Comparison of ENCODE assay signal across 8 cellular contexts in genomic region chr2:20411361-20411894, GRCh38. TPM values are rescaled to one million over a fixed set of nuclear protein-coding genes. Genes with fewer than 3 reads are reported as not detected.
DNase-seq lines count a peak whose midpoint lies in the region; ATAC-seq and TF ChIP-seq lines count a peak whose summit lies in the region.

No MANE protein-coding gene starts in this region.

- H3K4me1 ChIP-seq in lower lobe of right lung = no peaks in the 10 kb centered on the region

- intact Hi-C loops in dendritic cell treated with granulocyte-macrophage colony-stimulating factor and Interleukin-4, amounts not matched to agents 40 ng/mL and 50 ng/mL, for 4 days (cut with micrococcal nuclease) = loop anchor here (2.0 kb wide), 1 partner anchor 27 kb away; no protein-coding TSS in a partner anchor
- intact Hi-C loops in lower lobe of right lung (cut with DNase I) = no loop called here

- TF ChIP-seq CTCF in AG09319 (IDR thresholded peaks at IDR 0.05; ENCODE audit: low read depth, low read length) = peak; percentile 90
- peak; percentile 85 for TF ChIP-seq CTCF in lower lobe of right lung (IDR thresholded peaks at IDR 0.05)

- peaks cover 2% of the 10 kb centered on the region for H3K27me3 Mint-ChIP-seq in dendritic cell treated with granulocyte-macrophage colony-stimulating factor and Interleukin-4, amounts not matched to agents 40 ng/mL and 50 ng/mL, for 4 days

- DNase-seq in AG09319 (ENCODE audit: extremely low read depth, low read depth) = peak; percentile 46
- DNase-seq in NCI-H345 treated with DMSO at 0.1 percent for 48 hours (lab: John Stamatoyannopoulos, UW; ENCODE audit: unreplicated experiment) = peak; percentile 9
- DNase-seq in activated CD4-positive, alpha-beta T cell treated with anti-CD3 and anti-CD28 coated beads for 48 hours = peak; percentile 86
- peak; percentile 93 for DNase-seq in lower lobe of right lung
- DNase-seq in stimulated activated CD8-positive, alpha-beta memory T cell treated with anti-CD3 and anti-CD28 coated beads, Interleukin-15, amount 100 ng/mL, for 1 hour (ENCODE audit: low read depth) = peak; percentile 46

- H3K27ac Mint-ChIP-seq in dendritic cell treated with granulocyte-macrophage colony-stimulating factor and Interleukin-4, amounts not matched to agents 40 ng/mL and 50 ng/mL, for 4 days = peak overlapping the region; percentile 57

- peaks cover 30% of the 10 kb centered on the region for H3K4me1 Mint-ChIP-seq in dendritic cell treated with granulocyte-macrophage colony-stimulating factor and Interleukin-4, amounts not matched to agents 40 ng/mL and 50 ng/mL, for 4 days (ENCODE audit: low read depth)

- no peaks in the 10 kb centered on the region for H3K27me3 ChIP-seq in lower lobe of right lung (ENCODE audit: low read depth)

- H3K9me3 ChIP-seq in lower lobe of right lung = peaks cover 20% of the 10 kb centered on the region

- ATAC-seq in GM18517 (IDR thresholded peaks at IDR 0.05; ENCODE audit: unreplicated experiment) (peak; percentile 99), HG02973 (IDR thresholded peaks at IDR 0.05; ENCODE audit: unreplicated experiment) (peak; percentile 100), lower lobe of right lung (peak; percentile 99)

- no peak overlapping the region for H3K4me3 ChIP-seq in lower lobe of right lung

- no peak overlapping the region for H3K4me3 Mint-ChIP-seq in dendritic cell treated with granulocyte-macrophage colony-stimulating factor and Interleukin-4, amounts not matched to agents 40 ng/mL and 50 ng/mL, for 4 days

- H3K36me3 ChIP-seq in lower lobe of right lung = no peaks in the 10 kb centered on the region

- peaks cover 36% of the 10 kb centered on the region for H3K9me3 Mint-ChIP-seq in dendritic cell treated with granulocyte-macrophage colony-stimulating factor and Interleukin-4, amounts not matched to agents 40 ng/mL and 50 ng/mL, for 4 days

- H3K27ac ChIP-seq in lower lobe of right lung = no peak overlapping the region

- H3K36me3 Mint-ChIP-seq in dendritic cell treated with granulocyte-macrophage colony-stimulating factor and Interleukin-4, amounts not matched to agents 40 ng/mL and 50 ng/mL, for 4 days (ENCODE audit: low read depth) = peaks cover 7% of the 10 kb centered on the region

RNA-seq across cellular contexts. Expression of gene RHOB, which starts 35.4 kb away (rescaled TPM):
- total RNA-seq in lower lobe of right lung = 176 TPM

Comparison
In these comparisons a context has a peak if more than half of its experiments do, and no peak if none do; other contexts are left out.
1. DNase-seq: peak in every context shown above with its lines; median percentile 93 in lower lobe of right lung; 86 in activated CD4-positive, alpha-beta T cell treated with anti-CD3 and anti-CD28 coated beads for 48 hours; 46 in AG09319; 46 in stimulated activated CD8-positive, alpha-beta memory T cell treated with anti-CD3 and anti-CD28 coated beads, Interleukin-15, amount 100 ng/mL, for 1 hour; 9 in NCI-H345 treated with DMSO at 0.1 percent for 48 hours.